15 cellular contexts compared by ENCODE assay signal in genomic region chr2:121826036-121826435, GRCh38.
"Had no signal": no experiment of that assay in that cellular context is flagged by ENCODE, and none has a peak within 500 bp of the region (broad histone marks: within the 10 kb centered on the region; RNA-seq: fewer than 3 reads in every experiment).

No MANE protein-coding gene starts in this region.

- H3K4me1 ChIP-seq: gastroesophageal sphincter, tibial nerve had no signal

- H3K36me3 ChIP-seq: gastroesophageal sphincter, tibial nerve had no signal

- DNase-seq: activated CD4-positive, alpha-beta T cell treated with anti-CD3 and anti-CD28 coated beads for 36 hours; activated CD8-positive, alpha-beta memory T cell treated with anti-CD3 and anti-CD28 coated beads, Interleukin-2, amount 50 U/mL, for 4 hours; activated CD8-positive, alpha-beta T cell treated with anti-CD3 and anti-CD28 coated beads for 36 hours; activated naive CD4-positive, alpha-beta T cell; cortex of kidney; effector CD8-positive, alpha-beta T cell; hypothalamus; midbrain; naive thymus-derived CD4-positive, alpha-beta T cell; T1000 had no signal

- H3K9me3 ChIP-seq: gastroesophageal sphincter, tibial nerve had no signal

- H3K27ac ChIP-seq: gastroesophageal sphincter, tibial nerve had no signal

- H3K4me3 ChIP-seq: gastroesophageal sphincter, lung, smooth muscle cell, tibial nerve had no signal

- ATAC-seq: activated CD4-positive, alpha-beta T cell treated with anti-CD3 and anti-CD28 coated beads for 36 hours; activated CD8-positive, alpha-beta T cell treated with anti-CD3 and anti-CD28 coated beads for 36 hours; gastroesophageal sphincter; naive thymus-derived CD4-positive, alpha-beta T cell; stimulated activated effector memory CD8-positive, alpha-beta T cell treated with anti-CD3 and anti-CD28 coated beads, Interleukin-12 subunit alpha, Interleukin-12 subunit beta, amount 100 ng/mL, for 72 hours had no signal

- H3K27me3 ChIP-seq: gastroesophageal sphincter, tibial nerve had no signal
